In the genomic region with DNA sequence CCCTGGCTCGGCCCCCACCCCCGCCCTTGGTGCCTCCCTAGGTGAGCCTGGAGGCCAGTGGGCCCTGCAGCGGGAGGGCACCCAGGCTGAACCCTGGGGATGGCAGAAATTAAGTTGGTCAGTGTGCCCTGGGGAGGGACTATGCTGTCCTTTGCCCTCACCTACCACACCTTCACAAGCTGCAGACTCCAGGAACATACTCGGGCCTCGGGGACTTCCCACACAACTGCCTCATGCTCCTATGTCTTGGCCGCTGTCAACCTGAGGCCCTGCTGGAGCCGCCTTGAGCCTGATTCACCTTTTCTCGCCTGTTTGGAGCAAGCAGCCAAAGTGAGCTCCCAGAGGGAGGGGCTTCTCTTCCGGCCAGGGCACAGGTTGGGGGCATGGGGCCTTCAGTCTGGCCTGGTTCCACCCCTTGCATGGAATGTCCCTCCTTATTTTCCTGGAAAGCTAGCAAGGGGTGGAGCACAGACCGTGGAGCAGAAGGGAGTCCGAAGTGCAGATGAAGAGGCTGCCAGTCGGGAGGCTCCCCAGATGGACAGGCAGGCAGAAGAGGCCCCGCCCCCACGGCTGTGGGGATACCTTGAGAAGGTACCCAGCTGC, we compare ENCODE assay signal across 3 cellular contexts.
TF ChIP-seq lines count a peak whose summit lies in the region.

No MANE protein-coding gene starts in this region.

TF ChIP-seq in GM23338, 12 proteins besides CTCF, POLR2A, EP300 and RAD21 (continues in another document):
- no peak for TF ChIP-seq ZNF331 (CRISPR knock-in tag; IDR thresholded peaks at IDR 0.05; ENCODE audit: low read depth)
- TF ChIP-seq NANOG (IDR thresholded peaks at IDR 0.05; ENCODE audit: borderline replicate concordance): no peak
- TF ChIP-seq, protein P1, sequence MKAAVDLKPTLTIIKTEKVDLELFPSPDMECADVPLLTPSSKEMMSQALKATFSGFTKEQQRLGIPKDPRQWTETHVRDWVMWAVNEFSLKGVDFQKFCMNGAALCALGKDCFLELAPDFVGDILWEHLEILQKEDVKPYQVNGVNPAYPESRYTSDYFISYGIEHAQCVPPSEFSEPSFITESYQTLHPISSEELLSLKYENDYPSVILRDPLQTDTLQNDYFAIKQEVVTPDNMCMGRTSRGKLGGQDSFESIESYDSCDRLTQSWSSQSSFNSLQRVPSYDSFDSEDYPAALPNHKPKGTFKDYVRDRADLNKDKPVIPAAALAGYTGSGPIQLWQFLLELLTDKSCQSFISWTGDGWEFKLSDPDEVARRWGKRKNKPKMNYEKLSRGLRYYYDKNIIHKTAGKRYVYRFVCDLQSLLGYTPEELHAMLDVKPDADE (IDR thresholded peaks at IDR 0.05): no peak
- TF ChIP-seq STAT1 (IDR thresholded peaks at IDR 0.05; ENCODE audit: unreplicated experiment): no peak
- TF ChIP-seq ZNF114 (CRISPR knock-in tag; IDR thresholded peaks at IDR 0.05): no peak
- TF ChIP-seq EZH2 (IDR thresholded peaks at IDR 0.05; ENCODE audit: low read depth, unreplicated experiment): no peak

TF ChIP-seq in Ishikawa, 13 proteins besides CTCF, POLR2A, EP300 and RAD21:
- TF ChIP-seq TCF12 (IDR thresholded peaks at IDR 0.05; ENCODE audit: low read depth) (no peak), FOXM1 (IDR thresholded peaks at IDR 0.05; ENCODE audit: borderline replicate concordance, low read depth) (no peak), ZBTB7A (IDR thresholded peaks at IDR 0.05; ENCODE audit: low read depth) (no peak), NFIC (IDR thresholded peaks at IDR 0.05) (peak; percentile 50; the same call in 1 of the 2 replicates), YY1 (IDR thresholded peaks at IDR 0.05; ENCODE audit: low read depth) (no peak), TAF1 (IDR thresholded peaks at IDR 0.05; ENCODE audit: low read depth) (no peak), EGR1 (IDR thresholded peaks at IDR 0.05) (no peak), CREB1 (IDR thresholded peaks at IDR 0.05; ENCODE audit: low read depth) (no peak), TEAD4 (IDR thresholded peaks at IDR 0.05) (peak; percentile 39), CEBPB (IDR thresholded peaks at IDR 0.05) (no peak)
- TF ChIP-seq, protein P2, sequence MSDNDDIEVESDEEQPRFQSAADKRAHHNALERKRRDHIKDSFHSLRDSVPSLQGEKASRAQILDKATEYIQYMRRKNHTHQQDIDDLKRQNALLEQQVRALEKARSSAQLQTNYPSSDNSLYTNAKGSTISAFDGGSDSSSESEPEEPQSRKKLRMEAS (IDR thresholded peaks at IDR 0.05): peak; percentile 69; the same call in 1 of the 2 replicates
- TF ChIP-seq, protein P3, sequence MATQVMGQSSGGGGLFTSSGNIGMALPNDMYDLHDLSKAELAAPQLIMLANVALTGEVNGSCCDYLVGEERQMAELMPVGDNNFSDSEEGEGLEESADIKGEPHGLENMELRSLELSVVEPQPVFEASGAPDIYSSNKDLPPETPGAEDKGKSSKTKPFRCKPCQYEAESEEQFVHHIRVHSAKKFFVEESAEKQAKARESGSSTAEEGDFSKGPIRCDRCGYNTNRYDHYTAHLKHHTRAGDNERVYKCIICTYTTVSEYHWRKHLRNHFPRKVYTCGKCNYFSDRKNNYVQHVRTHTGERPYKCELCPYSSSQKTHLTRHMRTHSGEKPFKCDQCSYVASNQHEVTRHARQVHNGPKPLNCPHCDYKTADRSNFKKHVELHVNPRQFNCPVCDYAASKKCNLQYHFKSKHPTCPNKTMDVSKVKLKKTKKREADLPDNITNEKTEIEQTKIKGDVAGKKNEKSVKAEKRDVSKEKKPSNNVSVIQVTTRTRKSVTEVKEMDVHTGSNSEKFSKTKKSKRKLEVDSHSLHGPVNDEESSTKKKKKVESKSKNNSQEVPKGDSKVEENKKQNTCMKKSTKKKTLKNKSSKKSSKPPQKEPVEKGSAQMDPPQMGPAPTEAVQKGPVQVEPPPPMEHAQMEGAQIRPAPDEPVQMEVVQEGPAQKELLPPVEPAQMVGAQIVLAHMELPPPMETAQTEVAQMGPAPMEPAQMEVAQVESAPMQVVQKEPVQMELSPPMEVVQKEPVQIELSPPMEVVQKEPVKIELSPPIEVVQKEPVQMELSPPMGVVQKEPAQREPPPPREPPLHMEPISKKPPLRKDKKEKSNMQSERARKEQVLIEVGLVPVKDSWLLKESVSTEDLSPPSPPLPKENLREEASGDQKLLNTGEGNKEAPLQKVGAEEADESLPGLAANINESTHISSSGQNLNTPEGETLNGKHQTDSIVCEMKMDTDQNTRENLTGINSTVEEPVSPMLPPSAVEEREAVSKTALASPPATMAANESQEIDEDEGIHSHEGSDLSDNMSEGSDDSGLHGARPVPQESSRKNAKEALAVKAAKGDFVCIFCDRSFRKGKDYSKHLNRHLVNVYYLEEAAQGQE (IDR thresholded peaks at IDR 0.05; ENCODE audit: low read depth): no peak
- TF ChIP-seq, protein P4, sequence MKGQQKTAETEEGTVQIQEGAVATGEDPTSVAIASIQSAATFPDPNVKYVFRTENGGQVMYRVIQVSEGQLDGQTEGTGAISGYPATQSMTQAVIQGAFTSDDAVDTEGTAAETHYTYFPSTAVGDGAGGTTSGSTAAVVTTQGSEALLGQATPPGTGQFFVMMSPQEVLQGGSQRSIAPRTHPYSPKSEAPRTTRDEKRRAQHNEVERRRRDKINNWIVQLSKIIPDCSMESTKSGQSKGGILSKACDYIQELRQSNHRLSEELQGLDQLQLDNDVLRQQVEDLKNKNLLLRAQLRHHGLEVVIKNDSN (IDR thresholded peaks at IDR 0.05): no peak
TF ChIP-seq in Ishikawa: peak in this region for 3.

TF ChIP-seq in H1, 55 proteins besides CTCF, POLR2A, EP300 and RAD21:
- TF ChIP-seq, protein P5, sequence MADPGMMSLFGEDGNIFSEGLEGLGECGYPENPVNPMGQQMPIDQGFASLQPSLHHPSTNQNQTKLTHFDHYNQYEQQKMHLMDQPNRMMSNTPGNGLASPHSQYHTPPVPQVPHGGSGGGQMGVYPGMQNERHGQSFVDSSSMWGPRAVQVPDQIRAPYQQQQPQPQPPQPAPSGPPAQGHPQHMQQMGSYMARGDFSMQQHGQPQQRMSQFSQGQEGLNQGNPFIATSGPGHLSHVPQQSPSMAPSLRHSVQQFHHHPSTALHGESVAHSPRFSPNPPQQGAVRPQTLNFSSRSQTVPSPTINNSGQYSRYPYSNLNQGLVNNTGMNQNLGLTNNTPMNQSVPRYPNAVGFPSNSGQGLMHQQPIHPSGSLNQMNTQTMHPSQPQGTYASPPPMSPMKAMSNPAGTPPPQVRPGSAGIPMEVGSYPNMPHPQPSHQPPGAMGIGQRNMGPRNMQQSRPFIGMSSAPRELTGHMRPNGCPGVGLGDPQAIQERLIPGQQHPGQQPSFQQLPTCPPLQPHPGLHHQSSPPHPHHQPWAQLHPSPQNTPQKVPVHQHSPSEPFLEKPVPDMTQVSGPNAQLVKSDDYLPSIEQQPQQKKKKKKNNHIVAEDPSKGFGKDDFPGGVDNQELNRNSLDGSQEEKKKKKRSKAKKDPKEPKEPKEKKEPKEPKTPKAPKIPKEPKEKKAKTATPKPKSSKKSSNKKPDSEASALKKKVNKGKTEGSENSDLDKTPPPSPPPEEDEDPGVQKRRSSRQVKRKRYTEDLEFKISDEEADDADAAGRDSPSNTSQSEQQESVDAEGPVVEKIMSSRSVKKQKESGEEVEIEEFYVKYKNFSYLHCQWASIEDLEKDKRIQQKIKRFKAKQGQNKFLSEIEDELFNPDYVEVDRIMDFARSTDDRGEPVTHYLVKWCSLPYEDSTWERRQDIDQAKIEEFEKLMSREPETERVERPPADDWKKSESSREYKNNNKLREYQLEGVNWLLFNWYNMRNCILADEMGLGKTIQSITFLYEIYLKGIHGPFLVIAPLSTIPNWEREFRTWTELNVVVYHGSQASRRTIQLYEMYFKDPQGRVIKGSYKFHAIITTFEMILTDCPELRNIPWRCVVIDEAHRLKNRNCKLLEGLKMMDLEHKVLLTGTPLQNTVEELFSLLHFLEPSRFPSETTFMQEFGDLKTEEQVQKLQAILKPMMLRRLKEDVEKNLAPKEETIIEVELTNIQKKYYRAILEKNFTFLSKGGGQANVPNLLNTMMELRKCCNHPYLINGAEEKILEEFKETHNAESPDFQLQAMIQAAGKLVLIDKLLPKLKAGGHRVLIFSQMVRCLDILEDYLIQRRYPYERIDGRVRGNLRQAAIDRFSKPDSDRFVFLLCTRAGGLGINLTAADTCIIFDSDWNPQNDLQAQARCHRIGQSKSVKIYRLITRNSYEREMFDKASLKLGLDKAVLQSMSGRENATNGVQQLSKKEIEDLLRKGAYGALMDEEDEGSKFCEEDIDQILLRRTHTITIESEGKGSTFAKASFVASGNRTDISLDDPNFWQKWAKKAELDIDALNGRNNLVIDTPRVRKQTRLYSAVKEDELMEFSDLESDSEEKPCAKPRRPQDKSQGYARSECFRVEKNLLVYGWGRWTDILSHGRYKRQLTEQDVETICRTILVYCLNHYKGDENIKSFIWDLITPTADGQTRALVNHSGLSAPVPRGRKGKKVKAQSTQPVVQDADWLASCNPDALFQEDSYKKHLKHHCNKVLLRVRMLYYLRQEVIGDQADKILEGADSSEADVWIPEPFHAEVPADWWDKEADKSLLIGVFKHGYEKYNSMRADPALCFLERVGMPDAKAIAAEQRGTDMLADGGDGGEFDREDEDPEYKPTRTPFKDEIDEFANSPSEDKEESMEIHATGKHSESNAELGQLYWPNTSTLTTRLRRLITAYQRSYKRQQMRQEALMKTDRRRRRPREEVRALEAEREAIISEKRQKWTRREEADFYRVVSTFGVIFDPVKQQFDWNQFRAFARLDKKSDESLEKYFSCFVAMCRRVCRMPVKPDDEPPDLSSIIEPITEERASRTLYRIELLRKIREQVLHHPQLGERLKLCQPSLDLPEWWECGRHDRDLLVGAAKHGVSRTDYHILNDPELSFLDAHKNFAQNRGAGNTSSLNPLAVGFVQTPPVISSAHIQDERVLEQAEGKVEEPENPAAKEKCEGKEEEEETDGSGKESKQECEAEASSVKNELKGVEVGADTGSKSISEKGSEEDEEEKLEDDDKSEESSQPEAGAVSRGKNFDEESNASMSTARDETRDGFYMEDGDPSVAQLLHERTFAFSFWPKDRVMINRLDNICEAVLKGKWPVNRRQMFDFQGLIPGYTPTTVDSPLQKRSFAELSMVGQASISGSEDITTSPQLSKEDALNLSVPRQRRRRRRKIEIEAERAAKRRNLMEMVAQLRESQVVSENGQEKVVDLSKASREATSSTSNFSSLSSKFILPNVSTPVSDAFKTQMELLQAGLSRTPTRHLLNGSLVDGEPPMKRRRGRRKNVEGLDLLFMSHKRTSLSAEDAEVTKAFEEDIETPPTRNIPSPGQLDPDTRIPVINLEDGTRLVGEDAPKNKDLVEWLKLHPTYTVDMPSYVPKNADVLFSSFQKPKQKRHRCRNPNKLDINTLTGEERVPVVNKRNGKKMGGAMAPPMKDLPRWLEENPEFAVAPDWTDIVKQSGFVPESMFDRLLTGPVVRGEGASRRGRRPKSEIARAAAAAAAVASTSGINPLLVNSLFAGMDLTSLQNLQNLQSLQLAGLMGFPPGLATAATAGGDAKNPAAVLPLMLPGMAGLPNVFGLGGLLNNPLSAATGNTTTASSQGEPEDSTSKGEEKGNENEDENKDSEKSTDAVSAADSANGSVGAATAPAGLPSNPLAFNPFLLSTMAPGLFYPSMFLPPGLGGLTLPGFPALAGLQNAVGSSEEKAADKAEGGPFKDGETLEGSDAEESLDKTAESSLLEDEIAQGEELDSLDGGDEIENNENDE (IDR thresholded peaks at IDR 0.05; ENCODE audit: insufficient replicate concordance, low read length): no peak
- TF ChIP-seq TBP (IDR thresholded peaks at IDR 0.05; ENCODE audit: low read depth, low read length) (peak; percentile 29; the same call in 1 of the 2 replicates), CTBP2 (IDR thresholded peaks at IDR 0.05; ENCODE audit: borderline replicate concordance, insufficient read depth, insufficient read length, low read length) (peak; percentile 56), TEAD4 (IDR thresholded peaks at IDR 0.05; ENCODE audit: low read depth, low read length) (peak; percentile 56; the same call in 1 of the 2 replicates), JUN (IDR thresholded peaks at IDR 0.05; ENCODE audit: low read depth, low read length) (no peak), GABPA (IDR thresholded peaks at IDR 0.05; ENCODE audit: borderline replicate concordance, insufficient read depth, low read length) (no peak; the same call in 1 of the 2 replicates), EZH2 (IDR thresholded peaks at IDR 0.05; ENCODE audit: low read depth, low read length, severe bottlenecking) (peak; percentile 37)
- TF ChIP-seq, protein P6, sequence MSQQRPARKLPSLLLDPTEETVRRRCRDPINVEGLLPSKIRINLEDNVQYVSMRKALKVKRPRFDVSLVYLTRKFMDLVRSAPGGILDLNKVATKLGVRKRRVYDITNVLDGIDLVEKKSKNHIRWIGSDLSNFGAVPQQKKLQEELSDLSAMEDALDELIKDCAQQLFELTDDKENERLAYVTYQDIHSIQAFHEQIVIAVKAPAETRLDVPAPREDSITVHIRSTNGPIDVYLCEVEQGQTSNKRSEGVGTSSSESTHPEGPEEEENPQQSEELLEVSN (IDR thresholded peaks at IDR 0.05): peak; percentile 61
- TF ChIP-seq, protein P2 (IDR thresholded peaks at IDR 0.05): peak; percentile 77
